In the genomic region with DNA sequence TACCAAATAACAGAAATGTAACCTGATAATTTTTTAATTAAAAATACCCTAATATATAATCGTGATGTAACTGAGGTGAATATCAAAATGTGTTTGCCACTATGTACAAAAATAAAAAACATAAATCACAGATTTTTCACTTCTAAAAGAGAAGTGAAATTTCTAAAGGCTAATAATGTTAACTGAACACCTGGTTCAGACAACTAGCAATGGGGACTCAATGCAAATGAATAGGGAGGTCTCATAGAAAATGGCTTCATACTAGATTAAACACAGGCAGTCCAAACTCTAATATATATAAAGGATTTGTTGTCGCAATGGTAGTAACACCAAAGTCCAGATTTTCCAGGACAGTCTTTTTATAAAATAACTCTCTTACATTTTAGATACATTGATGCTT, we compare ENCODE assay signal across 27 cellular contexts.
A peak's percentile ranks its signal among the peaks of the same experiment; 100 is the strongest.
DNase-seq lines count a peak whose midpoint lies in the region; ATAC-seq, FAIRE-seq and TF ChIP-seq lines count a peak whose summit lies in the region.
"Had no signal": no experiment of that assay in that cellular context is flagged by ENCODE, and none has a peak within 500 bp of the region (broad histone marks: within the 10 kb centered on the region; RNA-seq: fewer than 3 reads in every experiment).

No MANE protein-coding gene starts in this region.

- RAD21 ChIA-PET in GM12878 (lab: Charles Lee; ENCODE audit: unreplicated experiment): no interaction called here

- H4K20me1 ChIP-seq in GM12878 (ENCODE audit: control insufficient read depth, insufficient read depth) (no peaks in the 10 kb centered on the region), SK-N-SH (ENCODE audit: insufficient read depth) (no peaks in the 10 kb centered on the region)
- H4K20me1 ChIP-seq: BLaER1 had no signal

- TF ChIP-seq EP300 in GM12878 (IDR thresholded peaks at IDR 0.05; ENCODE audit: borderline replicate concordance in 1 of 2, control insufficient read depth in 1 of 2, low read depth in 2 of 2, low read length in 2 of 2) (no peak), SK-N-SH (IDR thresholded peaks at IDR 0.05; ENCODE audit: borderline replicate concordance in 1 of 2, low read depth in 1 of 2, low read length in 1 of 2) (no peak)

- no peak overlapping the region for H3K9ac ChIP-seq in GM12878 (ENCODE audit: control insufficient read depth, insufficient read depth, low read length)
- H3K9ac ChIP-seq in SK-N-SH: no peak overlapping the region
- H3K9ac ChIP-seq: BLaER1 had no signal

- FAIRE-seq in GM12878 (lab: Jason Lieb, UNC): no peak
- FAIRE-seq: frontal cortex had no signal

- TF ChIP-seq CTCF in GM12878 (IDR thresholded peaks at IDR 0.05 in 2 of 3, conservative IDR thresholded peaks at IDR 0.05 in 1 of 3; ENCODE audit: control insufficient read depth in 2 of 3, extremely low read depth in 1 of 3, insufficient read depth in 1 of 3, low read depth in 3 of 3, low read length in 3 of 3) (no peak), adrenal gland (IDR thresholded peaks at IDR 0.05) (no peak), SK-N-SH (IDR thresholded peaks at IDR 0.05) (no peak)

- in situ Hi-C loops in GM12878 (cut with MboI): no loop called here

- H3K27me3 ChIP-seq in GM12878 (replicated peaks in 1 of 2; ENCODE audit: control insufficient read depth in 2 of 2, insufficient read depth in 2 of 2, low read length in 1 of 2) (no peaks in the 10 kb centered on the region), adrenal gland (no peaks in the 10 kb centered on the region), SK-N-SH (ENCODE audit: insufficient read depth) (no peaks in the 10 kb centered on the region), right cardiac atrium (ENCODE audit: control insufficient read depth, insufficient read depth) (no peaks in the 10 kb centered on the region)
- H3K27me3 ChIP-seq: BLaER1, esophagus squamous epithelium, left lung, testis, uterus had no signal

- H3K9me3 ChIP-seq in GM12878 (replicated peaks; ENCODE audit: control insufficient read depth, insufficient read depth, low read length): no peaks in the 10 kb centered on the region
- no peaks in the 10 kb centered on the region for H3K9me3 ChIP-seq in adrenal gland (replicated peaks in 1 of 3)
- H3K9me3 ChIP-seq in SK-N-SH: no peaks in the 10 kb centered on the region
- no peaks in the 10 kb centered on the region for H3K9me3 ChIP-seq in right cardiac atrium (ENCODE audit: control insufficient read depth, low read length)
- H3K9me3 ChIP-seq: esophagus squamous epithelium, left lung, testis, uterus had no signal

- TF ChIP-seq RAD21 in GM12878 (IDR thresholded peaks at IDR 0.05; ENCODE audit: insufficient read depth, low read depth, low read length): no peak
- TF ChIP-seq RAD21 in SK-N-SH (IDR thresholded peaks at IDR 0.05; ENCODE audit: low read length): no peak

- no peak overlapping the region; the same call in 1 of the 2 replicates for H2AFZ ChIP-seq in GM12878 (ENCODE audit: control insufficient read depth, low read depth, low read length)
- no peak overlapping the region for H2AFZ ChIP-seq in SK-N-SH (ENCODE audit: low read depth)

- no peak overlapping the region; the same call in 1 of the 2 replicates for H3K4me2 ChIP-seq in GM12878 (ENCODE audit: control insufficient read depth, insufficient read depth)
- H3K4me2 ChIP-seq in SK-N-SH: no peak overlapping the region
- H3K4me2 ChIP-seq: BLaER1 had no signal

- SMC1A ChIA-PET in GM12878 (lab: Charles Lee; ENCODE audit: uncharacterized antibody, unreplicated experiment): no interaction called here

- POLR2A ChIA-PET in GM12878 (lab: Charles Lee): no interaction called here
- POLR2A ChIA-PET in SK-N-SH (lab: Yijun Ruan, JAX): no interaction called here

- no peak for TF ChIP-seq POLR2A in GM12878 (IDR thresholded peaks at IDR 0.05; ENCODE audit: low read depth, low read length)
- no peak for TF ChIP-seq POLR2A in adrenal gland (IDR thresholded peaks at IDR 0.05)

- H3K4me3 ChIP-seq in GM12878 (no peak overlapping the region), adrenal gland (no peak overlapping the region), SK-N-SH (ENCODE audit: low read depth in 2 of 2, low read length in 1 of 2) (no peak overlapping the region), right cardiac atrium (ENCODE audit: low read length) (no peak overlapping the region)
- H3K4me3 ChIP-seq: BLaER1, esophagus squamous epithelium, left lung, testis, uterus had no signal

- CTCF ChIA-PET in GM12878 (lab: Yijun Ruan, JAX): no interaction called here
- CTCF ChIA-PET in SK-N-SH (lab: Yijun Ruan, JAX): no interaction called here

- H3K4me1 ChIP-seq in GM12878 (ENCODE audit: control insufficient read depth, insufficient read depth, low read length) (no peaks in the 10 kb centered on the region; the same call in 1 of the 2 replicates), adrenal gland (replicated peaks in 1 of 2) (no peaks in the 10 kb centered on the region), SK-N-SH (ENCODE audit: control insufficient read depth in 1 of 2, insufficient read depth in 2 of 2, low read depth in 1 of 2, low read length in 1 of 2) (no peaks in the 10 kb centered on the region), right cardiac atrium (ENCODE audit: control insufficient read depth, insufficient read depth, low read length) (no peaks in the 10 kb centered on the region)
- H3K4me1 ChIP-seq: BLaER1, esophagus squamous epithelium, left lung, testis, uterus had no signal

- DNase-seq in GM12878 (ENCODE audit: low read depth, low spot score) (no peak), adrenal gland (no peak), SK-N-SH (no peak), H4 (ENCODE audit: low spot score) (no peak), right cardiac atrium (no peak)
- DNase-seq: anterior cingulate cortex; COR-L47; cortex of kidney; DND-41; esophagus squamous epithelium; hippocampal formation; left lung; naive thymus-derived CD4-positive, alpha-beta T cell; NCI-H1417 treated with DMSO at 0.1 percent for 48 hours; NCI-H82; OCI-M1; stimulated activated CD4-positive, alpha-beta T cell treated with anti-CD3 and anti-CD28 coated beads, Interleukin-4, amount 100 ng/mL, for 24 hours; stimulated activated naive CD4-positive, alpha-beta T cell treated with Interleukin-2 at 50 U/mL for 16 hours; testis; uterus; WERI-Rb-1 had no signal

- no peaks in the 10 kb centered on the region for H3K36me3 ChIP-seq in GM12878 (ENCODE audit: control insufficient read depth in 2 of 2, insufficient read depth in 2 of 2, low read length in 1 of 2)
- H3K36me3 ChIP-seq in adrenal gland (replicated peaks in 1 of 2): no peaks in the 10 kb centered on the region
- no peaks in the 10 kb centered on the region for H3K36me3 ChIP-seq in SK-N-SH (replicated peaks in 1 of 2; ENCODE audit: control insufficient read depth in 1 of 2, insufficient read depth in 2 of 2, low read length in 1 of 2)
- H3K36me3 ChIP-seq: BLaER1, esophagus squamous epithelium, left lung, uterus, WERI-Rb-1 had no signal

- H3K9me2 ChIP-seq in SK-N-SH: no peaks in the 10 kb centered on the region

- ATAC-seq in GM18858 (IDR thresholded peaks at IDR 0.05; ENCODE audit: unreplicated experiment): peak; percentile 80
- ATAC-seq in GM21576 (IDR thresholded peaks at IDR 0.05; ENCODE audit: unreplicated experiment): peak; percentile 76
- peak; percentile 69 for ATAC-seq in HG02870 (IDR thresholded peaks at IDR 0.05; ENCODE audit: unreplicated experiment)
- peak; percentile 46; the same call in 2 of the 3 replicates for ATAC-seq in GM12878
- ATAC-seq in right cardiac atrium: no peak
- ATAC-seq: activated T-helper 17 cell treated with anti-CD3 and anti-CD28 coated beads, Interleukin-2, amount 50 U/mL, for 72 hours; left lung; naive thymus-derived CD4-positive, alpha-beta T cell had no signal

- H3K27ac ChIP-seq in GM12878 (ENCODE audit: control insufficient read depth, insufficient read depth): no peak overlapping the region
- H3K27ac ChIP-seq in adrenal gland: no peak overlapping the region
- H3K27ac ChIP-seq in SK-N-SH (ENCODE audit: low read depth in 2 of 2, low read length in 1 of 2): no peak overlapping the region
- no peak overlapping the region for H3K27ac ChIP-seq in right cardiac atrium (ENCODE audit: low read length)
- H3K27ac ChIP-seq: BLaER1, esophagus squamous epithelium, left lung, testis, uterus, WERI-Rb-1 had no signal

- no TSS peak for BruUV-seq in GM12878 (replicated peaks; lab: Mats Ljungman, UMichigan)

- no peaks in the 10 kb centered on the region for H3K79me2 ChIP-seq in GM12878 (ENCODE audit: control insufficient read depth, insufficient read depth, low read length)
- no peaks in the 10 kb centered on the region for H3K79me2 ChIP-seq in SK-N-SH (ENCODE audit: insufficient read depth)

- 2% methylated on average over 2 of the region's 2 CpGs for WGBS in GM12878 (ENCODE audit: insufficient coverage, insufficient replicate concordance, low lambda C conversion rate, missing lambda C conversion rate)
- WGBS in adrenal gland, 4 donors: 77 to 81% (median 78%) methylated on average over 2 of the region's 2 CpGs
- WGBS in SK-N-SH (ENCODE audit: low lambda C conversion rate): 73% methylated on average over 2 of the region's 2 CpGs
- 93% methylated on average over 2 of the region's 2 CpGs for WGBS in right cardiac atrium

- intact Hi-C loops in GM12878 (cut with micrococcal nuclease; ENCODE audit: unreplicated experiment): no loop called here
- intact Hi-C loops in adrenal gland (cut with DNase I): no loop called here
- intact Hi-C loops in right cardiac atrium (cut with DNase I): no loop called here

- no peaks in the 10 kb centered on the region for H3F3A ChIP-seq in SK-N-SH (replicated peaks; ENCODE audit: insufficient read depth)

TF ChIP-seq in GM12878, 131 proteins besides CTCF, POLR2A, EP300 and RAD21 (continues in another document):
- no peak for TF ChIP-seq SMC3 (IDR thresholded peaks at IDR 0.05; ENCODE audit: borderline replicate concordance, low read length)
- TF ChIP-seq SRF (IDR thresholded peaks at IDR 0.05; ENCODE audit: low read depth in 2 of 2, low read length in 2 of 2): no peak
- TF ChIP-seq RCOR1 (conservative IDR thresholded peaks at IDR 0.05; ENCODE audit: low read depth, low read length): no peak
- TF ChIP-seq RBBP5 (conservative IDR thresholded peaks at IDR 0.05): no peak
- TF ChIP-seq RFX5 (IDR thresholded peaks at IDR 0.05; ENCODE audit: low read depth, low read length): no peak
- TF ChIP-seq CBX3 (IDR thresholded peaks at IDR 0.05; ENCODE audit: borderline replicate concordance, low read depth): no peak
- TF ChIP-seq POLR2AphosphoS5 (IDR thresholded peaks at IDR 0.05; ENCODE audit: low read length): no peak
- no peak for TF ChIP-seq RAD51 (IDR thresholded peaks at IDR 0.05)

TF ChIP-seq in SK-N-SH, 30 proteins besides CTCF, POLR2A, EP300 and RAD21 (continues in another document):
- no peak for TF ChIP-seq FOXJ3 (CRISPR knock-in tag; IDR thresholded peaks at IDR 0.05)
- TF ChIP-seq TEAD4 (IDR thresholded peaks at IDR 0.05; ENCODE audit: borderline replicate concordance, insufficient read depth): no peak
- no peak for TF ChIP-seq ELF1 (IDR thresholded peaks at IDR 0.05)
- no peak for TF ChIP-seq SIN3A (IDR thresholded peaks at IDR 0.05; ENCODE audit: borderline replicate concordance, low read depth, low read length)

Comparison
In these comparisons a context has a peak if more than half of its experiments do, and no peak if none do; other contexts are left out.
1. ATAC-seq: peak in GM18858 (single experiment), GM21576 (single experiment), HG02870 (single experiment) and GM12878 (single experiment); none in right cardiac atrium (0 of 2).